ENCODE assay signal across 8 cellular contexts in genomic region chr13:113493315-113493951, GRCh38. TPM values are rescaled to one million over a fixed set of nuclear protein-coding genes. Genes with fewer than 3 reads are reported as not detected.
A peak's percentile ranks its signal among the peaks of the same experiment; 100 is the strongest.
DNase-seq lines count a peak whose midpoint lies in the region; ATAC-seq and TF ChIP-seq lines count a peak whose summit lies in the region.

No MANE protein-coding gene starts in this region.

- peaks cover 4% of the 10 kb centered on the region; the same call in 1 of the 2 replicates for H3K4me1 ChIP-seq in H9 (ENCODE audit: insufficient read depth, low read length)
- peaks cover 43% of the 10 kb centered on the region for H3K4me1 ChIP-seq in OCI-LY1 (ENCODE audit: insufficient read depth, low read length, severe bottlenecking)
- peaks cover 20 to 40% of the 10 kb centered on the region in 2 donors for H3K4me1 ChIP-seq in mucosa of rectum (ENCODE audit: control insufficient read depth in 2 of 2, insufficient read depth in 2 of 2, low read length in 2 of 2)
- peaks cover 5% of the 10 kb centered on the region; the same call in 1 of the 2 replicates for H3K4me1 ChIP-seq in BE2C

- H2BK20ac ChIP-seq in H9 (ENCODE audit: low read depth, low read length, poor library complexity, severe bottlenecking): no peak overlapping the region

- H3K23me2 ChIP-seq in H9 (ENCODE audit: insufficient read length, low read depth, low read length, poor library complexity, severe bottlenecking): peaks cover 23% of the 10 kb centered on the region

- H4K8ac ChIP-seq in H9 (replicated peaks; ENCODE audit: insufficient read length, low read depth, low read length): no peak overlapping the region

- H3K36me3 ChIP-seq in OCI-LY1 (ENCODE audit: insufficient read depth, low read length) (peaks cover 26% of the 10 kb centered on the region), mucosa of rectum (ENCODE audit: control insufficient read depth in 2 of 2, insufficient read depth in 2 of 2, low read length in 2 of 2) (peaks cover 19 to 27% of the 10 kb centered on the region in 2 donors), BE2C (peaks cover 27% of the 10 kb centered on the region)

- H2BK15ac ChIP-seq in H9 (ENCODE audit: low read depth, low read length): no peak overlapping the region

- no peak overlapping the region for H4K5ac ChIP-seq in H9 (ENCODE audit: insufficient read length, low read depth, low read length)

- no peak overlapping the region for H2BK120ac ChIP-seq in H9 (ENCODE audit: low read depth, low read length, poor library complexity, severe bottlenecking)

- H3K18ac ChIP-seq in H9 (ENCODE audit: insufficient read length, low read depth, low read length): no peak overlapping the region

- no peak overlapping the region for H2BK12ac ChIP-seq in H9 (ENCODE audit: insufficient read length, low read depth, low read length)

- H3K23ac ChIP-seq in H9 (ENCODE audit: insufficient read length, low read depth, low read length): no peak overlapping the region

- no peaks in the 10 kb centered on the region for H3K9me3 ChIP-seq in H9 (ENCODE audit: control insufficient read depth, low read depth, low read length)
- no peaks in the 10 kb centered on the region for H3K9me3 ChIP-seq in OCI-LY1 (ENCODE audit: low read length)
- H3K9me3 ChIP-seq in mucosa of rectum (ENCODE audit: control insufficient read depth in 2 of 2, low read length in 2 of 2): no peaks in the 10 kb centered on the region
- H3K9me3 ChIP-seq in BE2C: no peaks in the 10 kb centered on the region

- H3K4me3 ChIP-seq in OCI-LY1 (ENCODE audit: low read depth, low read length, poor library complexity, severe bottlenecking) (peak overlapping the region; percentile 0), cardiac fibroblast (replicated peaks in 1 of 2; ENCODE audit: low read depth in 2 of 2, low read length in 2 of 2) (peak overlapping the region in 1 of 2 donors; percentile 16), mucosa of rectum (ENCODE audit: low read length in 2 of 2) (peak overlapping the region; percentile 28 to 41), BE2C (ENCODE audit: low read depth, low read length) (no peak overlapping the region)

- H4K91ac ChIP-seq in H9 (ENCODE audit: insufficient read length, low read depth, low read length): no peak overlapping the region

- peaks cover 5% of the 10 kb centered on the region; the same call in 1 of the 2 replicates for H3F3A ChIP-seq in OCI-LY1 (ENCODE audit: insufficient read depth, low read length)

- WGBS in H9 (ENCODE audit: extremely low coverage, insufficient read length, low lambda C conversion rate): no CpG with 5 or more reads among the region's 5 CpGs

- H3K27me3 ChIP-seq in H9 (ENCODE audit: insufficient read depth, low read length): no peaks in the 10 kb centered on the region
- H3K27me3 ChIP-seq in OCI-LY1 (ENCODE audit: insufficient read depth, low read length): no peaks in the 10 kb centered on the region
- H3K27me3 ChIP-seq in mucosa of rectum (ENCODE audit: control insufficient read depth in 2 of 2, insufficient read depth in 2 of 2, low read length in 2 of 2): no peaks in the 10 kb centered on the region
- H3K27me3 ChIP-seq in BE2C: no peaks in the 10 kb centered on the region

- H2AK5ac ChIP-seq in H9 (ENCODE audit: insufficient read length, low read length): no peak overlapping the region

- H3K9ac ChIP-seq in H9 (ENCODE audit: extremely low read depth, insufficient read length, low read length) (no peak overlapping the region), OCI-LY1 (ENCODE audit: low read length) (peak overlapping the region; percentile 1; the same call in 1 of the 2 replicates), mucosa of rectum (ENCODE audit: low read depth in 1 of 2, low read length in 2 of 2) (peak overlapping the region; percentile 10 to 28)

- H3K79me2 ChIP-seq in H9 (ENCODE audit: insufficient read depth, low read length): peaks cover 14% of the 10 kb centered on the region; the same call in 1 of the 2 replicates
- H3K79me2 ChIP-seq in OCI-LY1 (ENCODE audit: insufficient read depth, low read length): peaks cover 16% of the 10 kb centered on the region

- H3K79me1 ChIP-seq in H9 (ENCODE audit: insufficient read depth, low read depth, low read length, poor library complexity, severe bottlenecking): no peaks in the 10 kb centered on the region

- H3K9me3 Mint-ChIP-seq in H9: peaks cover 0 to 2% of the 10 kb centered on the region in 2 experiments; a peak in 3 of 5 replicates

- no peak overlapping the region for H3K56ac ChIP-seq in H9 (ENCODE audit: insufficient read length, low read depth, low read length)

- peak; percentile 44 for DNase-seq in DMS79 (lab: John Stamatoyannopoulos, UW)
- DNase-seq in H9: no peak
- DNase-seq in cardiac fibroblast (ENCODE audit: low read depth in 2 of 2): peak; percentile 92 to 96
- DNase-seq in middle frontal gyrus (ENCODE audit: extremely low spot score, low spot score): no peak
- no peak for DNase-seq in BE2C

- H3K27me3 Mint-ChIP-seq in H9 (ENCODE audit: low read depth): no peaks in the 10 kb centered on the region

- H2AFZ ChIP-seq in H9 (ENCODE audit: low read length) (no peak overlapping the region), OCI-LY1 (ENCODE audit: low read length) (no peak overlapping the region)

- peak overlapping the region; percentile 29 to 62 for H3K4me3 Mint-ChIP-seq in H9

- H3K27ac Mint-ChIP-seq in H9: 0 out of 7 replicates have a peak overlapping the region, but pooled peaks of 1 of the 3 experiments have one; percentile 35

- TF ChIP-seq CTCF in H9 (conservative IDR thresholded peaks at IDR 0.05) (no peak), OCI-LY1 (IDR thresholded peaks at IDR 0.05; ENCODE audit: low read length) (no peak), cardiac fibroblast (IDR thresholded peaks at IDR 0.05; ENCODE audit: low read depth, low read length) (no peak), BE2C (IDR thresholded peaks at IDR 0.05; ENCODE audit: low read depth, low read length) (no peak)

- H3K4me1 Mint-ChIP-seq in H9: peaks cover 56 to 59% of the 10 kb centered on the region in 2 experiments

- H3T11ph ChIP-seq in H9 (ENCODE audit: low read length): no peak overlapping the region

- H4K20me1 ChIP-seq in H9 (ENCODE audit: control insufficient read depth, insufficient read depth, insufficient read length): no peaks in the 10 kb centered on the region
- no peaks in the 10 kb centered on the region for H4K20me1 ChIP-seq in OCI-LY1 (ENCODE audit: insufficient read depth, low read length)

- peak overlapping the region; percentile 14 for H3K4me2 ChIP-seq in H9 (ENCODE audit: insufficient read depth, insufficient read length, low read length)
- H3K4me2 ChIP-seq in OCI-LY1 (ENCODE audit: low read length): peak overlapping the region; percentile 47

- H2BK5ac ChIP-seq in H9 (ENCODE audit: insufficient read length, low read length): no peak overlapping the region

- no peaks in the 10 kb centered on the region for H3K9me2 ChIP-seq in OCI-LY1 (ENCODE audit: low read depth, low read length)

- H3K4ac ChIP-seq in H9 (ENCODE audit: low read depth, low read length): no peak overlapping the region

- no peak overlapping the region for H3K14ac ChIP-seq in H9 (ENCODE audit: insufficient read depth, low read length)

- ATAC-seq in HG03520 (IDR thresholded peaks at IDR 0.05; ENCODE audit: unreplicated experiment): no peak

- H3K27ac ChIP-seq in H9 (ENCODE audit: insufficient read length, low read depth, low read length) (no peak overlapping the region), OCI-LY1 (ENCODE audit: low read depth, low read length, poor library complexity, severe bottlenecking) (no peak overlapping the region), mucosa of rectum (ENCODE audit: low read depth in 2 of 2, low read length in 2 of 2) (peak overlapping the region; percentile 45 to 81)

- H3K36me3 Mint-ChIP-seq in H9 (ENCODE audit: insufficient read depth in 1 of 3, low read depth in 3 of 3): peaks cover 10 to 35% (median 33%) of the 10 kb centered on the region in 3 experiments; a peak in 6 of 7 replicates

RNA-seq across cellular contexts. Expression of gene DCUN1D2, which starts 2.9 kb away (rescaled TPM):
- 36.8 and 44.0 TPM in 2 replicates for total RNA-seq in H9 (2021)
- 31.7 TPM for polyA plus RNA-seq in BE2C (2012; ENCODE audit: insufficient read depth, insufficient read length, low read depth)

RNA-seq across cellular contexts. Expression of gene ADPRHL1, which starts 40.1 kb away (rescaled TPM):
- 2.7 and 2.8 TPM in 2 replicates for total RNA-seq in H9 (2021)
- polyA plus RNA-seq in BE2C (2012; ENCODE audit: insufficient read depth, insufficient read length, low read depth): 0.54 TPM

Comparison
In these comparisons a context has a peak if more than half of its experiments do, and no peak if none do; other contexts are left out.
1. DNase-seq: peak in DMS79 (single experiment) and cardiac fibroblast (2 of 2); none in H9 (single experiment), middle frontal gyrus (single experiment) and BE2C (single experiment).
2. H3K27ac ChIP-seq: peak in mucosa of rectum (2 of 2); none in H9 (single experiment) and OCI-LY1 (single experiment).